12 cellular contexts compared by ENCODE assay signal in genomic region chr6:129638055-129639019, GRCh38.
DNase-seq lines count a peak whose midpoint lies in the region; ATAC-seq and TF ChIP-seq lines count a peak whose summit lies in the region.
"Had no signal": no experiment of that assay in that cellular context is flagged by ENCODE, and none has a peak within 500 bp of the region (broad histone marks: within the 10 kb centered on the region; RNA-seq: fewer than 3 reads in every experiment).

No MANE protein-coding gene starts in this region.

- H3K27me3 Mint-ChIP-seq in brain = no peaks in the 10 kb centered on the region
- H3K27me3 Mint-ChIP-seq in type B pancreatic cell = no peaks in the 10 kb centered on the region
- H3K27me3 Mint-ChIP-seq: stimulated activated naive B cell treated with anti-CD40 and anti-IgM and Interleukin-4, amounts not matched to agents 10 μg/mL and 1 μg/mL and 100 μg/mL, for 72 hours had no signal

- H3K9me3 Mint-ChIP-seq in brain (no peaks in the 10 kb centered on the region), type B pancreatic cell (no peaks in the 10 kb centered on the region)
- H3K9me3 Mint-ChIP-seq: stimulated activated naive B cell treated with anti-CD40 and anti-IgM and Interleukin-4, amounts not matched to agents 10 μg/mL and 1 μg/mL and 100 μg/mL, for 72 hours had no signal

- H3K36me3 Mint-ChIP-seq in brain (peaks cover 20% of the 10 kb centered on the region), type B pancreatic cell (no peaks in the 10 kb centered on the region)

- intact Hi-C loops in left lung (cut with DNase I) = no loop called here

- H3K4me3 ChIP-seq in left lung = no peak overlapping the region
- H3K4me3 ChIP-seq in effector memory CD4-positive, alpha-beta T cell (ENCODE audit: insufficient read depth, low read depth, low read length, poor library complexity, severe bottlenecking) = no peak overlapping the region
- H3K4me3 ChIP-seq: spleen had no signal

- peak overlapping the region; percentile 13 to 42 for H3K27ac ChIP-seq in left lung
- no peak overlapping the region for H3K27ac ChIP-seq in effector memory CD4-positive, alpha-beta T cell (ENCODE audit: insufficient read depth, low read length, poor library complexity, severe bottlenecking)
- H3K27ac ChIP-seq: 22Rv1 had no signal

- H3K4me1 Mint-ChIP-seq in brain (peaks cover 35% of the 10 kb centered on the region), type B pancreatic cell (ENCODE audit: unreplicated experiment) (peaks cover 24% of the 10 kb centered on the region)
- H3K4me1 Mint-ChIP-seq: stimulated activated naive B cell treated with anti-CD40 and anti-IgM and Interleukin-4, amounts not matched to agents 10 μg/mL and 1 μg/mL and 100 μg/mL, for 72 hours had no signal

- H3K36me3 ChIP-seq in left lung = peaks cover 0 to 19% of the 10 kb centered on the region in 2 donors
- no peaks in the 10 kb centered on the region for H3K36me3 ChIP-seq in effector memory CD4-positive, alpha-beta T cell (ENCODE audit: control insufficient read depth, insufficient read depth, low read length)

- TF ChIP-seq CTCF in brain (conservative IDR thresholded peaks at IDR 0.05) = no peak
- TF ChIP-seq CTCF in left lung (IDR thresholded peaks at IDR 0.05) = no peak
- no peak for TF ChIP-seq CTCF in type B pancreatic cell (conservative IDR thresholded peaks at IDR 0.05)

- no peaks in the 10 kb centered on the region for H3K9me3 ChIP-seq in left lung
- H3K9me3 ChIP-seq in effector memory CD4-positive, alpha-beta T cell (ENCODE audit: control insufficient read depth, low read length) = no peaks in the 10 kb centered on the region
- H3K9me3 ChIP-seq: spleen had no signal

- DNase-seq in DMS153 (lab: John Stamatoyannopoulos, UW) = peak; percentile 30
- DNase-seq in DMS153 treated with DMSO at 0.1 percent for 48 hours (lab: John Stamatoyannopoulos, UW; ENCODE audit: unreplicated experiment) = no peak
- no peak for DNase-seq in left lung
- no peak for DNase-seq in type B pancreatic cell (ENCODE audit: extremely low spot score, unreplicated experiment)
- DNase-seq in effector memory CD4-positive, alpha-beta T cell = no peak
- DNase-seq: anterior cingulate cortex; spleen; stimulated activated naive B cell treated with anti-CD40 and anti-IgM and Interleukin-4, amounts not matched to agents 10 μg/mL and 1 μg/mL and 100 μg/mL, for 72 hours had no signal

- H3K4me3 Mint-ChIP-seq in brain = peak overlapping the region in 2 of 5 experiments; percentile 38 to 65
- H3K4me3 Mint-ChIP-seq in type B pancreatic cell = peak overlapping the region; percentile 15
- H3K4me3 Mint-ChIP-seq: stimulated activated naive B cell treated with anti-CD40 and anti-IgM and Interleukin-4, amounts not matched to agents 10 μg/mL and 1 μg/mL and 100 μg/mL, for 72 hours had no signal

- ATAC-seq in left lung (no peak), HG03571 (IDR thresholded peaks at IDR 0.05; ENCODE audit: unreplicated experiment) (no peak), GM18511 (IDR thresholded peaks at IDR 0.05; ENCODE audit: unreplicated experiment) (no peak)
- ATAC-seq: stimulated activated naive B cell treated with anti-CD40 and anti-IgM and Interleukin-4, amounts not matched to agents 10 μg/mL and 1 μg/mL and 100 μg/mL, for 72 hours had no signal

- H3K4me1 ChIP-seq in left lung = peaks cover 4 to 25% of the 10 kb centered on the region in 2 donors
- H3K4me1 ChIP-seq in effector memory CD4-positive, alpha-beta T cell (ENCODE audit: control insufficient read depth, insufficient read depth, low read length, poor library complexity, severe bottlenecking) = no peaks in the 10 kb centered on the region

- H3K27me3 ChIP-seq in left lung = no peaks in the 10 kb centered on the region
- no peaks in the 10 kb centered on the region for H3K27me3 ChIP-seq in effector memory CD4-positive, alpha-beta T cell (replicated peaks; ENCODE audit: control insufficient read depth, insufficient read depth, low read length, poor library complexity, severe bottlenecking)
- H3K27me3 ChIP-seq: spleen had no signal

- H3K27ac Mint-ChIP-seq in brain (peak overlapping the region in 4 of 5 experiments; percentile 4 to 64 (median 50)), type B pancreatic cell (no peak overlapping the region)
- H3K27ac Mint-ChIP-seq: stimulated activated naive B cell treated with anti-CD40 and anti-IgM and Interleukin-4, amounts not matched to agents 10 μg/mL and 1 μg/mL and 100 μg/mL, for 72 hours had no signal
